1 cellular context compared by ENCODE assay signal in genomic region chr22:50525104-50525958, GRCh38.
TF ChIP-seq lines count a peak whose summit lies in the region.

Gene SCO2 (minus strand): TSS chr22:50525598. CDS start chr22:50524411, 1,187 bp downstream.

TF ChIP-seq in K562, 482 proteins besides CTCF, POLR2A, EP300 and RAD21 (continued from another document):
- peak; percentile 5; the same call in 1 of the 2 replicates for TF ChIP-seq SMC3 (conservative IDR thresholded peaks at IDR 0.05; ENCODE audit: insufficient read depth, low read depth, low read length)
- TF ChIP-seq MAFK (IDR thresholded peaks at IDR 0.05; ENCODE audit: low read length), result no peak
- peak; percentile 25 for TF ChIP-seq CREM (IDR thresholded peaks at IDR 0.05; ENCODE audit: low read depth)
- TF ChIP-seq NRF1 (conservative IDR thresholded peaks at IDR 0.05 in 1 of 2, IDR thresholded peaks at IDR 0.05 in 1 of 2), result peak; percentile 99
- TF ChIP-seq ADNP (tag; IDR thresholded peaks at IDR 0.05), result no peak
- no peak for TF ChIP-seq MAFG (tag; conservative IDR thresholded peaks at IDR 0.05)
- 0 out of 4 replicates have a peak, but pooled peaks of 1 of the 2 experiments have one; percentile 10 for TF ChIP-seq ZNF639 (CRISPR knock-in tag; conservative IDR thresholded peaks at IDR 0.05 in 1 of 2, IDR thresholded peaks at IDR 0.05 in 1 of 2)
- TF ChIP-seq MTA3 (IDR thresholded peaks at IDR 0.05; ENCODE audit: borderline replicate concordance), result peak; percentile 83; the same call in 1 of the 2 replicates
- TF ChIP-seq NCOA6 (IDR thresholded peaks at IDR 0.05), result no peak
- TF ChIP-seq ZBTB1 (CRISPR knock-in tag; IDR thresholded peaks at IDR 0.05; ENCODE audit: borderline replicate concordance, low read depth), result peak; percentile 6; the same call in 1 of the 2 replicates
- peak; percentile 19; the same call in 1 of the 2 replicates for TF ChIP-seq FOSL1 (tag; conservative IDR thresholded peaks at IDR 0.05)
